ENCODE assay signal across 1 cellular context in genomic region chr14:103713304-103714062, GRCh38.
TF ChIP-seq lines count a peak whose summit lies in the region.

No MANE protein-coding gene starts in this region.

TF ChIP-seq in K562, 482 proteins besides CTCF, POLR2A, EP300 and RAD21:
- TF ChIP-seq RBFOX2 (IDR thresholded peaks at IDR 0.05; ENCODE audit: low read depth, low read length) (0 out of 2 replicates have a peak, but pooled peaks have one; percentile 4), CEBPG (CRISPR knock-in tag; IDR thresholded peaks at IDR 0.05) (0 out of 2 replicates have a peak, but pooled peaks have one; percentile 12), CEBPG (tag; conservative IDR thresholded peaks at IDR 0.05 in 1 of 2, IDR thresholded peaks at IDR 0.05 in 1 of 2) (no peak), ZNF134 (CRISPR knock-in tag; conservative IDR thresholded peaks at IDR 0.05) (no peak), RFX5 (IDR thresholded peaks at IDR 0.05; ENCODE audit: low read depth, low read length) (no peak), CBFA2T3 (IDR thresholded peaks at IDR 0.05) (peak; percentile 68), ZNF586 (CRISPR knock-in tag; conservative IDR thresholded peaks at IDR 0.05) (no peak), TCF3 (CRISPR knock-in tag; IDR thresholded peaks at IDR 0.05) (peak; percentile 39; the same call in 1 of the 2 replicates), HNRNPLL (IDR thresholded peaks at IDR 0.05; ENCODE audit: low read depth, low read length, poor library complexity, severe bottlenecking) (no peak), ZNF780A (CRISPR knock-in tag; IDR thresholded peaks at IDR 0.05) (no peak), TEAD4 (IDR thresholded peaks at IDR 0.05; ENCODE audit: low read length) (0 out of 2 replicates have a peak, but pooled peaks have one; percentile 15), TEAD4 (CRISPR knock-in tag; IDR thresholded peaks at IDR 0.05; ENCODE audit: borderline replicate concordance) (no peak), CUX1 (CRISPR knock-in tag; IDR thresholded peaks at IDR 0.05) (no peak), SIN3B (IDR thresholded peaks at IDR 0.05; ENCODE audit: low read depth) (no peak), KDM1A (IDR thresholded peaks at IDR 0.05) (0 out of 4 replicates have a peak, but pooled peaks of 1 of the 2 experiments have one; percentile 33), ZNF316 (IDR thresholded peaks at IDR 0.05) (no peak), RBM25 (IDR thresholded peaks at IDR 0.05; ENCODE audit: low read depth, low read length, severe bottlenecking) (no peak), CBX3 (IDR thresholded peaks at IDR 0.05; ENCODE audit: borderline replicate concordance in 1 of 2, low read length in 2 of 2) (no peak), MLX (CRISPR knock-in tag; conservative IDR thresholded peaks at IDR 0.05) (no peak), KLF16 (IDR thresholded peaks at IDR 0.05) (no peak), GMEB1 (CRISPR knock-in tag; IDR thresholded peaks at IDR 0.05) (no peak), FOS (IDR thresholded peaks at IDR 0.05; ENCODE audit: extremely low read depth, insufficient read length) (no peak), VEZF1 (CRISPR knock-in tag; IDR thresholded peaks at IDR 0.05) (peak; percentile 48; the same call in 1 of the 2 replicates)
- TF ChIP-seq, protein P1, sequence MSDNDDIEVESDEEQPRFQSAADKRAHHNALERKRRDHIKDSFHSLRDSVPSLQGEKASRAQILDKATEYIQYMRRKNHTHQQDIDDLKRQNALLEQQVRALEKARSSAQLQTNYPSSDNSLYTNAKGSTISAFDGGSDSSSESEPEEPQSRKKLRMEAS (CRISPR knock-in tag; IDR thresholded peaks at IDR 0.05): peak; percentile 23; the same call in 1 of the 2 replicates
- TF ChIP-seq, protein P2, sequence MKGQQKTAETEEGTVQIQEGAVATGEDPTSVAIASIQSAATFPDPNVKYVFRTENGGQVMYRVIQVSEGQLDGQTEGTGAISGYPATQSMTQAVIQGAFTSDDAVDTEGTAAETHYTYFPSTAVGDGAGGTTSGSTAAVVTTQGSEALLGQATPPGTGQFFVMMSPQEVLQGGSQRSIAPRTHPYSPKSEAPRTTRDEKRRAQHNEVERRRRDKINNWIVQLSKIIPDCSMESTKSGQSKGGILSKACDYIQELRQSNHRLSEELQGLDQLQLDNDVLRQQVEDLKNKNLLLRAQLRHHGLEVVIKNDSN (CRISPR knock-in tag; IDR thresholded peaks at IDR 0.05): peak; percentile 63
